Comparison of ENCODE assay signal across 1 cellular context in genomic region chr10:46315071-46315860, GRCh38.
TF ChIP-seq lines count a peak whose summit lies in the region.

No MANE protein-coding gene starts in this region.

TF ChIP-seq in H1, 55 proteins besides CTCF, POLR2A, EP300 and RAD21:
- TF ChIP-seq TEAD4 (IDR thresholded peaks at IDR 0.05; ENCODE audit: low read depth, low read length) = peak; percentile 35; the same call in 1 of the 2 replicates
- TF ChIP-seq RBBP5 (IDR thresholded peaks at IDR 0.05; ENCODE audit: borderline replicate concordance, low read depth, low read length) = peak; percentile 67; the same call in 1 of the 2 replicates
